Comparison of ENCODE assay signal across 1 cellular context in the genomic region with DNA sequence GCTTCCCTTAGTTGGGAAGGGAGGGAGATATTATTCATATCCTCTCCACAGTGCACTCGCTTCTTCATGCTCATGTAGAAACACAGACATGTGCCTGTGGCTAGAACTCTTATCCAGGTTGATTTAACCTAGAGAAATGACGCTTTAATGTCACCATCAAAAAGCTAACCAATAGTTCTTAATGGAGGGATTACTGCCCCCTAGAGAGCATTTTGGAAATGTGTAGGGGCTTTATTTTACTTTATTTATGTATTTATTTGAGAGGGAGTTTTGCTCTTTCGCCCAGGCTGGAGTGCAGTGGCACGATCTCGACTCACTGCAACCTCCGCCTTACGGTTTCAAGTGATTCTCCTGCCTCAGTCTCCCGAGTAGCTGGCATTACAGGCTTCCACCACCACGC.
TF ChIP-seq lines count a peak whose summit lies in the region.

No MANE protein-coding gene starts in this region.

TF ChIP-seq in SK-N-SH treated with all-trans-retinoic acid at 6 μM for 48 hours, 23 proteins besides CTCF, POLR2A, EP300 and RAD21 (continued from another document):
- TF ChIP-seq, protein P1, sequence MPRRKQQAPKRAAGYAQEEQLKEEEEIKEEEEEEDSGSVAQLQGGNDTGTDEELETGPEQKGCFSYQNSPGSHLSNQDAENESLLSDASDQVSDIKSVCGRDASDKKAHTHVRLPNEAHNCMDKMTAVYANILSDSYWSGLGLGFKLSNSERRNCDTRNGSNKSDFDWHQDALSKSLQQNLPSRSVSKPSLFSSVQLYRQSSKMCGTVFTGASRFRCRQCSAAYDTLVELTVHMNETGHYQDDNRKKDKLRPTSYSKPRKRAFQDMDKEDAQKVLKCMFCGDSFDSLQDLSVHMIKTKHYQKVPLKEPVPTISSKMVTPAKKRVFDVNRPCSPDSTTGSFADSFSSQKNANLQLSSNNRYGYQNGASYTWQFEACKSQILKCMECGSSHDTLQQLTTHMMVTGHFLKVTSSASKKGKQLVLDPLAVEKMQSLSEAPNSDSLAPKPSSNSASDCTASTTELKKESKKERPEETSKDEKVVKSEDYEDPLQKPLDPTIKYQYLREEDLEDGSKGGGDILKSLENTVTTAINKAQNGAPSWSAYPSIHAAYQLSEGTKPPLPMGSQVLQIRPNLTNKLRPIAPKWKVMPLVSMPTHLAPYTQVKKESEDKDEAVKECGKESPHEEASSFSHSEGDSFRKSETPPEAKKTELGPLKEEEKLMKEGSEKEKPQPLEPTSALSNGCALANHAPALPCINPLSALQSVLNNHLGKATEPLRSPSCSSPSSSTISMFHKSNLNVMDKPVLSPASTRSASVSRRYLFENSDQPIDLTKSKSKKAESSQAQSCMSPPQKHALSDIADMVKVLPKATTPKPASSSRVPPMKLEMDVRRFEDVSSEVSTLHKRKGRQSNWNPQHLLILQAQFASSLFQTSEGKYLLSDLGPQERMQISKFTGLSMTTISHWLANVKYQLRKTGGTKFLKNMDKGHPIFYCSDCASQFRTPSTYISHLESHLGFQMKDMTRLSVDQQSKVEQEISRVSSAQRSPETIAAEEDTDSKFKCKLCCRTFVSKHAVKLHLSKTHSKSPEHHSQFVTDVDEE (CRISPR knock-in tag; IDR thresholded peaks at IDR 0.05) = no peak
- TF ChIP-seq RARB (CRISPR knock-in tag; IDR thresholded peaks at IDR 0.05) = no peak
- TF ChIP-seq ZFP3 (CRISPR knock-in tag; IDR thresholded peaks at IDR 0.05) = no peak
- no peak for TF ChIP-seq TOX (CRISPR knock-in tag; IDR thresholded peaks at IDR 0.05; ENCODE audit: borderline replicate concordance)
- no peak for TF ChIP-seq ZNF8 (CRISPR knock-in tag; IDR thresholded peaks at IDR 0.05)
- no peak for TF ChIP-seq ZC3H10 (CRISPR knock-in tag; IDR thresholded peaks at IDR 0.05)
- TF ChIP-seq ESRRG (CRISPR knock-in tag; IDR thresholded peaks at IDR 0.05) = no peak
- no peak for TF ChIP-seq CREB5 (CRISPR knock-in tag; IDR thresholded peaks at IDR 0.05; ENCODE audit: low read depth)
- TF ChIP-seq BACH2 (CRISPR knock-in tag; IDR thresholded peaks at IDR 0.05; ENCODE audit: borderline replicate concordance) = no peak
- TF ChIP-seq ISL1 (CRISPR knock-in tag; IDR thresholded peaks at IDR 0.05) = no peak
- TF ChIP-seq, protein P2, sequence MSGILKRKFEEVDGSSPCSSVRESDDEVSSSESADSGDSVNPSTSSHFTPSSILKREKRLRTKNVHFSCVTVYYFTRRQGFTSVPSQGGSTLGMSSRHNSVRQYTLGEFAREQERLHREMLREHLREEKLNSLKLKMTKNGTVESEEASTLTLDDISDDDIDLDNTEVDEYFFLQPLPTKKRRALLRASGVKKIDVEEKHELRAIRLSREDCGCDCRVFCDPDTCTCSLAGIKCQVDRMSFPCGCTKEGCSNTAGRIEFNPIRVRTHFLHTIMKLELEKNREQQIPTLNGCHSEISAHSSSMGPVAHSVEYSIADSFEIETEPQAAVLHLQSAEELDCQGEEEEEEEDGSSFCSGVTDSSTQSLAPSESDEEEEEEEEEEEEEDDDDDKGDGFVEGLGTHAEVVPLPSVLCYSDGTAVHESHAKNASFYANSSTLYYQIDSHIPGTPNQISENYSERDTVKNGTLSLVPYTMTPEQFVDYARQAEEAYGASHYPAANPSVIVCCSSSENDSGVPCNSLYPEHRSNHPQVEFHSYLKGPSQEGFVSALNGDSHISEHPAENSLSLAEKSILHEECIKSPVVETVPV (CRISPR knock-in tag; IDR thresholded peaks at IDR 0.05) = no peak
- TF ChIP-seq ZFP30 (CRISPR knock-in tag; IDR thresholded peaks at IDR 0.05) = no peak
- TF ChIP-seq PPARA (CRISPR knock-in tag; IDR thresholded peaks at IDR 0.05; ENCODE audit: borderline replicate concordance) = no peak
- TF ChIP-seq ZNF565 (CRISPR knock-in tag; conservative IDR thresholded peaks at IDR 0.05; ENCODE audit: low read depth) = no peak
- no peak for TF ChIP-seq ZNF70 (CRISPR knock-in tag; IDR thresholded peaks at IDR 0.05)
